Comparison of ENCODE assay signal across 18 cellular contexts in the genomic region with DNA sequence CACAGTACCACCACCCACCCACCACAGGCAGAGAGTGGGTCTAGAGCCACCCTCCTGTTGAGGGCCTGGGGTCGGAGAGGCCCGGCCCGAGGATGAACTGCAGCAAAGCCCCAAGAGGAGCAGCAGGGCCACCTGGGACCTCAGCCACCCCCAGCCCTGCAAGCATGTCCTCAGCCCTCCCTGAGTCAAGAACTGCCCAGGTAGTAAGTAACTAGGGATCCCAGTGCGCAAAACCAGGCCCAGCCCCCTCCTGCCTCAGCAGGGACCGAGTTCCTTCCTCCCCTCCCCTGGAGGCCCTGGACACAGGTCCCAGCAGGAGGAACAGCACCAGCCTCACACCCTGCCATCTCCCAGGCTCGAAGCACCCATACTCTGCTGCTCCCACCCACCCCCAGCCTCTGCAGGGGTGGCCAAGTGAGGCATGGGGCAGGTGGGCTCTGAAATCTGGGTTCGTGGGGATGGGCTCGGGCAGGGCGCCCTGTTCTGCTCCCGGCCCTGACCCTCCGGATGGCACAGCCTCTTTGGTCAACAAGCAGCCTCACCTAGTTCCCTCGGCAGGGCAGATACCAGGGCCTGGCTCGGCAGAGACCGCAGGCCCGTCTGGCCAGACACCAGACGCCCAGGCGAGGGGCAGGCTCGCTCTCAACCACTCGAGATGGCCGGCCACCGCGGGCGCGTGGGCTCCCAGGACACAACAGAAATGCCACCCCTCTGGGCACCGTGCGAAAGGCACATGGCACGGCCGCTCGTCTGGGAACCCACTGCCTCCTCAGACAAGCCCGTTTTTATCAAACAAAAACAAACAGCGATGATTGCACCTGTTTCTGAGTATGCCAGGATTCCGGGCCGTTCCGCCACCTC. TPM values are rescaled to one million over a fixed set of nuclear protein-coding genes. Genes with fewer than 3 reads are reported as not detected.
DNase-seq lines count a peak whose midpoint lies in the region; ATAC-seq, FAIRE-seq and TF ChIP-seq lines count a peak whose summit lies in the region.
"Had no signal": no experiment of that assay in that cellular context is flagged by ENCODE, and none has a peak within 500 bp of the region (broad histone marks: within the 10 kb centered on the region; RNA-seq: fewer than 3 reads in every experiment).

No MANE protein-coding gene starts in this region.

- H3K27me3 Mint-ChIP-seq in GM23338 (ENCODE audit: insufficient read depth, low read depth, poor library complexity), result peaks cover 9% of the 10 kb centered on the region
- H3K27me3 Mint-ChIP-seq: B cell had no signal

- no peak for TF ChIP-seq POLR2A in HepG2 (IDR thresholded peaks at IDR 0.05; ENCODE audit: insufficient read depth in 1 of 2, low read depth in 2 of 2, low read length in 2 of 2)

- H3K4me3 ChIP-seq in GM23338, result no peak overlapping the region
- H3K4me3 ChIP-seq in dorsolateral prefrontal cortex, result no peak overlapping the region
- H3K4me3 ChIP-seq in HepG2 (replicated peaks in 1 of 3; ENCODE audit: insufficient read depth in 1 of 3, low read depth in 2 of 3, low read length in 3 of 3), result peak overlapping the region in 1 of 3 experiments; percentile 54; a peak in 1 of 6 replicates
- H3K4me3 ChIP-seq in skeletal muscle tissue (ENCODE audit: low read length in 3 of 3), result peak overlapping the region in 1 of 3 donors; percentile 22
- H3K4me3 ChIP-seq: cardiac muscle cell had no signal

- DNase-seq in GM23338 (ENCODE audit: low spot score) (no peak), dorsolateral prefrontal cortex (peak in 3 of 10 donors; percentile 32 to 41 (median 40)), HepG2 (ENCODE audit: low spot score) (no peak), GM13976 (ENCODE audit: low spot score) (no peak), SK-N-DZ (ENCODE audit: low spot score) (no peak), AG08395 (ENCODE audit: low spot score) (no peak)
- DNase-seq: activated CD4-positive, alpha-beta T cell treated with anti-CD3 and anti-CD28 coated beads for 48 hours; erythroblast; H7; MM.1S; natural killer cell; NCI-H2171; stimulated activated CD4-positive, alpha-beta T cell treated with anti-CD3 and anti-CD28 coated beads, Interleukin-12 subunit alpha, Interleukin-12 subunit beta, amount 100 ng/mL, for 4 hours; T-cell had no signal

- CTCF ChIA-PET in HepG2 (lab: Yijun Ruan, JAX; ENCODE audit: low intra/inter-chr PET ratio, low total read pairs), result no interaction called here

- POLR2A ChIA-PET in HepG2 (lab: Yijun Ruan, JAX), result interaction anchor here (1.0 to 2.0 kb wide), 10 partner anchors 12 to 131 kb away, joined by 3 to 17 read pairs (median 6); a partner anchor contains a TSS

- H3K9me3 Mint-ChIP-seq in GM23338, result no peaks in the 10 kb centered on the region
- H3K9me3 Mint-ChIP-seq: natural killer cell, T-cell had no signal

- no peaks in the 10 kb centered on the region for H3K9me3 ChIP-seq in HepG2 (ENCODE audit: low read length)
- H3K9me3 ChIP-seq in skeletal muscle tissue (ENCODE audit: control insufficient read depth in 3 of 3, low read length in 3 of 3), result no peaks in the 10 kb centered on the region

- H3K4me1 Mint-ChIP-seq in GM23338, result peaks cover 8% of the 10 kb centered on the region; the same call in 2 of the 3 replicates
- H3K4me1 Mint-ChIP-seq: B cell, natural killer cell, T-cell had no signal

- in situ Hi-C loops in HepG2 (cut with HindIII; ENCODE audit: extremely low pct_ligation_motif_present, low pct_unique_long_range_greater_than_20kb), result no loop called here
- in situ Hi-C loops in GM13976 (cut with MboI; ENCODE audit: low sequenced_read_pairs, unreplicated experiment), result no loop called here

- no peaks in the 10 kb centered on the region for H3K9me2 ChIP-seq in GM23338 (ENCODE audit: insufficient read depth)

- H3K9ac ChIP-seq in HepG2 (ENCODE audit: insufficient read depth, low read depth, low read length) (peak overlapping the region; percentile 50), skeletal muscle tissue (ENCODE audit: low read depth in 1 of 3, low read length in 3 of 3) (peak overlapping the region in 2 of 3 donors; percentile 14 to 75)

- H3F3A ChIP-seq in GM23338 (replicated peaks; ENCODE audit: low read depth), result no peaks in the 10 kb centered on the region

- peaks cover 65% of the 10 kb centered on the region for H3K36me3 Mint-ChIP-seq in GM23338 (ENCODE audit: low read depth)
- H3K36me3 Mint-ChIP-seq: natural killer cell, T-cell had no signal

- H3K4me1 ChIP-seq in GM23338 (ENCODE audit: insufficient read depth) (no peaks in the 10 kb centered on the region), HepG2 (ENCODE audit: insufficient read depth, low read length) (peaks cover 38% of the 10 kb centered on the region), skeletal muscle tissue (ENCODE audit: control insufficient read depth in 3 of 3, insufficient read depth in 3 of 3, low read length in 3 of 3) (peaks cover 12 to 38% (median 29%) of the 10 kb centered on the region in 3 donors)

- H3K4me2 ChIP-seq in GM23338 (no peak overlapping the region), HepG2 (ENCODE audit: low read depth, low read length) (peak overlapping the region; percentile 70)

- H3K4me3 Mint-ChIP-seq in GM23338, result no peak overlapping the region
- H3K4me3 Mint-ChIP-seq: B cell, natural killer cell, T-cell had no signal

- H3K27ac ChIP-seq in GM23338 (ENCODE audit: low read depth) (no peak overlapping the region), dorsolateral prefrontal cortex (peak overlapping the region in 58 of 59 donors; percentile 10 to 98 (median 68)), HepG2 (ENCODE audit: extremely low read length, insufficient read depth, low read length) (no peak overlapping the region), skeletal muscle tissue (ENCODE audit: low read depth, low read length) (peak overlapping the region; percentile 30)
- H3K27ac ChIP-seq: cardiac muscle cell had no signal

- 72% methylated on average over 14 of the region's 34 CpGs for WGBS in HepG2 (ENCODE audit: low lambda C conversion rate)

- no peak for TF ChIP-seq CTCF in GM23338 (conservative IDR thresholded peaks at IDR 0.05; ENCODE audit: low read depth in 2 of 2)
- no peak for TF ChIP-seq CTCF in dorsolateral prefrontal cortex (IDR thresholded peaks at IDR 0.05 in 54 of 56, conservative IDR thresholded peaks at IDR 0.05 in 2 of 56; ENCODE audit: low read depth in 1 of 56, partially characterized antibody in 56 of 56)
- no peak for TF ChIP-seq CTCF in HepG2 (CRISPR knock-in tag; IDR thresholded peaks at IDR 0.05)
- no peak for TF ChIP-seq CTCF in GM13976 (IDR thresholded peaks at IDR 0.05; ENCODE audit: borderline replicate concordance, control extremely low read depth, extremely low read depth, insufficient read depth, missing control alignments)

- H3K36me3 ChIP-seq in GM23338 (ENCODE audit: insufficient read depth) (no peaks in the 10 kb centered on the region; the same call in 1 of the 2 replicates), HepG2 (replicated peaks in 1 of 2; ENCODE audit: control insufficient read depth in 1 of 2, insufficient read depth in 2 of 2, low read length in 2 of 2) (no peaks in the 10 kb centered on the region), skeletal muscle tissue (ENCODE audit: control insufficient read depth in 3 of 3, insufficient read depth in 3 of 3, low read length in 3 of 3) (peaks cover 27 to 42% (median 28%) of the 10 kb centered on the region in 3 donors)

- no peak for TF ChIP-seq EP300 in HepG2 (IDR thresholded peaks at IDR 0.05; ENCODE audit: low read depth in 2 of 2, low read length in 2 of 2)
- no peak for TF ChIP-seq EP300 in HepG2 (CRISPR knock-in tag; IDR thresholded peaks at IDR 0.05; ENCODE audit: borderline replicate concordance)

- peak overlapping the region; percentile 36; the same call in 1 of the 2 replicates for H3K27ac Mint-ChIP-seq in GM23338
- H3K27ac Mint-ChIP-seq: B cell, natural killer cell, T-cell had no signal

- H2AFZ ChIP-seq in GM23338, result no peak overlapping the region
- H2AFZ ChIP-seq in HepG2 (ENCODE audit: low read length), result no peak overlapping the region

- intact Hi-C loops in dorsolateral prefrontal cortex (cut with DNase I) (no loop called here), HepG2 (cut with micrococcal nuclease; ENCODE audit: unreplicated experiment) (loop anchor here (5.0 kb wide), 1 partner anchor 67 kb away; no protein-coding TSS in a partner anchor)

- no peak for FAIRE-seq in HepG2 (lab: Jason Lieb, UNC)

- H3K79me2 ChIP-seq in GM23338 (replicated peaks; ENCODE audit: insufficient read depth), result no peaks in the 10 kb centered on the region; the same call in 1 of the 2 replicates
- no peaks in the 10 kb centered on the region for H3K79me2 ChIP-seq in HepG2 (ENCODE audit: insufficient read depth, low read length)

- no peak for TF ChIP-seq RAD21 in HepG2 (CRISPR knock-in tag; IDR thresholded peaks at IDR 0.05)

- H4K20me1 ChIP-seq in GM23338 (replicated peaks; ENCODE audit: insufficient read depth), result no peaks in the 10 kb centered on the region; the same call in 1 of the 2 replicates
- peaks cover 5% of the 10 kb centered on the region; the same call in 1 of the 2 replicates for H4K20me1 ChIP-seq in HepG2 (ENCODE audit: insufficient read depth, low read length)

- no TSS peak for BruUV-seq in HepG2 (replicated peaks; lab: Mats Ljungman, UMichigan)

- ATAC-seq in GM23338 (no peak), HepG2 (peak; percentile 5; the same call in 2 of the 3 replicates), HG02623 (IDR thresholded peaks at IDR 0.05; ENCODE audit: unreplicated experiment) (no peak)
- ATAC-seq: natural killer cell, T-cell had no signal

- no peaks in the 10 kb centered on the region for H3K27me3 ChIP-seq in GM23338 (ENCODE audit: insufficient read depth)
- no peaks in the 10 kb centered on the region for H3K27me3 ChIP-seq in dorsolateral prefrontal cortex
- H3K27me3 ChIP-seq in HepG2 (ENCODE audit: control insufficient read depth in 1 of 2, insufficient read depth in 2 of 2, low read length in 2 of 2), result no peaks in the 10 kb centered on the region
- no peaks in the 10 kb centered on the region for H3K27me3 ChIP-seq in skeletal muscle tissue (ENCODE audit: control insufficient read depth in 3 of 3, insufficient read depth in 3 of 3, low read length in 3 of 3)
- H3K27me3 ChIP-seq: cardiac muscle cell had no signal

RNA-seq across cellular contexts. Expression of a gene that starts 15.2 kb away (rescaled TPM):
- total RNA-seq in GM23338 (2014; rRNA removed; shearing (Covaris generic)), result 32.2 and 43.1 TPM in 2 replicates
- polyA plus RNA-seq in GM23338 (2016; fragmentation: Nextera tagmentation; extraction: Ambion mirVana) (35.6 and 39.5 TPM in 2 replicates), HepG2 (2011; rRNA removed) (2.4 and 3.4 TPM in 2 replicates)
- total RNA-seq in dorsolateral prefrontal cortex (100 to 1,000 TPM in 1 of 120 experiments, 10 to 100 TPM in 119; 30.5 to 103 (median 48.6) TPM), HepG2 (2016; rRNA removed; fragmentation: Illumina TruSeq; extraction: Trizol) (0.80 and 1.5 TPM in 2 replicates), skeletal muscle tissue (44.4 TPM)
- total RNA-seq in HepG2 (2016; cell fraction: cytosol; rRNA removed; fragmentation: Illumina TruSeq; extraction: Trizol; ENCODE audit: low read depth), result 1.1 and 1.6 TPM in 2 replicates
- 1.0 and 1.8 TPM in 2 replicates for total RNA-seq in HepG2 (2016; cell fraction: insoluble cytoplasmic fraction; rRNA removed; fragmentation: Illumina TruSeq; extraction: Trizol)
- 2.6 and 3.0 TPM in 2 replicates for total RNA-seq in HepG2 (2016; cell fraction: membrane; rRNA removed; fragmentation: Illumina TruSeq; extraction: Trizol)
- 1.3 and 1.4 TPM in 2 replicates for total RNA-seq in HepG2 (2016; cell fraction: nucleus; rRNA removed; fragmentation: Illumina TruSeq; extraction: Trizol)
- polyA plus RNA-seq in HepG2 (2011; cell fraction: cytosol; rRNA removed), result 1.2 and 2.1 TPM in 2 replicates
- polyA plus RNA-seq in HepG2 (2011; cell fraction: nucleus; rRNA removed), result 2.9 and 5.0 TPM in 2 replicates
- 1.2 and 1.3 TPM in 2 replicates for polyA plus RNA-seq in HepG2 (2012)
- polyA plus RNA-seq in HepG2 (2016; cell fraction: cytosol; fragmentation: Illumina TruSeq; extraction: Trizol; ENCODE audit: low read depth), result 0.57 and 0.60 TPM in 2 replicates
- 0.93 and 1.1 TPM in 2 replicates for polyA plus RNA-seq in HepG2 (2016; cell fraction: insoluble cytoplasmic fraction; fragmentation: Illumina TruSeq; extraction: Trizol; ENCODE audit: low read depth)
- polyA plus RNA-seq in HepG2 (2016; cell fraction: membrane; fragmentation: Illumina TruSeq; extraction: Trizol; ENCODE audit: low read depth), result 1.1 TPM in 2 replicates
- 1.9 TPM in 2 replicates for polyA plus RNA-seq in HepG2 (2016; cell fraction: nucleus; fragmentation: Illumina TruSeq; extraction: Trizol; ENCODE audit: insufficient read depth, low read depth)
- polyA minus RNA-seq in HepG2 (2011; rRNA and poly(A)+ RNA removed; ENCODE audit: low replicate concordance), result 14.6 and 20.5 TPM in 2 replicates
- polyA minus RNA-seq in HepG2 (2011; cell fraction: cytosol; rRNA and poly(A)+ RNA removed), result 4.8 and 15.5 TPM in 2 replicates
- 2.3 and 2.4 TPM in 2 replicates for polyA minus RNA-seq in HepG2 (2011; cell fraction: nucleus; rRNA and poly(A)+ RNA removed)
- not detected in 2 replicates for polyA plus RNA-seq in SK-N-DZ (2014; cell fraction: cytosol; rRNA removed)
- polyA plus RNA-seq in SK-N-DZ (2014; cell fraction: nucleus; rRNA removed), result 0.67 TPM in 1 of 2 replicates, not detected in the other

Comparison
In these comparisons a context has a peak if more than half of its experiments do, and no peak if none do; other contexts are left out.
1. H3K27ac ChIP-seq: peak in dorsolateral prefrontal cortex (58 of 59) and skeletal muscle tissue (single experiment); none in GM23338 (single experiment) and HepG2 (single experiment).